ENCODE assay signal across 9 cellular contexts in genomic region chr3:172323894-172324590, GRCh38.
DNase-seq lines count a peak whose midpoint lies in the region; ATAC-seq, FAIRE-seq and TF ChIP-seq lines count a peak whose summit lies in the region.
"Had no signal": no experiment of that assay in that cellular context is flagged by ENCODE, and none has a peak within 500 bp of the region (broad histone marks: within the 10 kb centered on the region; RNA-seq: fewer than 3 reads in every experiment).

No MANE protein-coding gene starts in this region.

- peak overlapping the region; percentile 35 to 61 for H3K27ac Mint-ChIP-seq in natural killer cell

- H3K4me3 ChIP-seq in AG04449 (ENCODE audit: low read depth, low read length) (no peak overlapping the region), endothelial cell of umbilical vein (replicated peaks in 1 of 3; ENCODE audit: insufficient read depth in 1 of 3, low read depth in 1 of 3, low read length in 3 of 3) (no peak overlapping the region), Karpas-422 (ENCODE audit: low read length) (no peak overlapping the region)

- H3K9ac ChIP-seq in endothelial cell of umbilical vein (replicated peaks; ENCODE audit: extremely low read depth, insufficient read depth, low read length): no peak overlapping the region
- no peak overlapping the region for H3K9ac ChIP-seq in Karpas-422 (ENCODE audit: low read length)

- intact Hi-C loops in endothelial cell of umbilical vein (cut with micrococcal nuclease): no loop called here
- intact Hi-C loops in natural killer cell (cut with micrococcal nuclease): no loop called here

- no peaks in the 10 kb centered on the region for H3K27me3 Mint-ChIP-seq in natural killer cell (ENCODE audit: low read depth in 2 of 2)

- dilution Hi-C loops in endothelial cell of umbilical vein (cut with MboI; ENCODE audit: extremely low pct_ligation_motif_present, low sequenced_read_pairs): no loop called here

- peaks cover 18 to 30% of the 10 kb centered on the region in 2 donors for H3K4me1 Mint-ChIP-seq in natural killer cell

- H3K4me1 ChIP-seq in endothelial cell of umbilical vein (ENCODE audit: control insufficient read depth, extremely low read depth, insufficient read depth, low read length): peaks cover 2% of the 10 kb centered on the region
- H3K4me1 ChIP-seq in Karpas-422 (ENCODE audit: low read length): no peaks in the 10 kb centered on the region
- H3K4me1 ChIP-seq: Caco-2 had no signal

- no peaks in the 10 kb centered on the region for H3K9me3 Mint-ChIP-seq in natural killer cell

- no peaks in the 10 kb centered on the region for H3K9me2 ChIP-seq in Karpas-422 (replicated peaks; ENCODE audit: insufficient read depth, low read length)

- peaks cover 18% of the 10 kb centered on the region for H3K36me3 Mint-ChIP-seq in natural killer cell

- TF ChIP-seq POLR2A in endothelial cell of umbilical vein (IDR thresholded peaks at IDR 0.05; ENCODE audit: low read depth, low read length): no peak

- no peak overlapping the region for H3K27ac ChIP-seq in endothelial cell of umbilical vein (ENCODE audit: insufficient read depth, low read depth, low read length)
- no peak overlapping the region for H3K27ac ChIP-seq in Karpas-422 (ENCODE audit: low read length)

- H3K36me3 ChIP-seq in endothelial cell of umbilical vein (ENCODE audit: control insufficient read depth in 2 of 2, extremely low read depth in 1 of 2, insufficient read depth in 2 of 2, low read length in 2 of 2) (peaks cover 36 to 37% of the 10 kb centered on the region in 2 experiments), Karpas-422 (ENCODE audit: insufficient read depth, low read length) (no peaks in the 10 kb centered on the region)

- POLR2A ChIA-PET in AG04449 (lab: Yijun Ruan, JAX) (interaction anchor here (1.0 kb wide), 1 partner anchor 242 kb away, joined by 3 read pairs; no protein-coding TSS in a partner anchor), endothelial cell of umbilical vein (lab: Charles Lee) (no interaction called here)

- no peak for TF ChIP-seq CTCF in AG04449 (IDR thresholded peaks at IDR 0.05; ENCODE audit: insufficient read depth, low read length, missing control alignments)
- TF ChIP-seq CTCF in endothelial cell of umbilical vein (IDR thresholded peaks at IDR 0.05; ENCODE audit: extremely low read depth in 1 of 2, insufficient read depth in 1 of 2, low read depth in 1 of 2, low read length in 2 of 2): no peak
- no peak for TF ChIP-seq CTCF in natural killer cell (IDR thresholded peaks at IDR 0.05)

- CTCF ChIA-PET in AG04449 (lab: Yijun Ruan, JAX) (interaction anchor here (1.5 to 8.0 kb wide), 3 partner anchors 9 to 18 kb away, joined by 8 to 99 read pairs (median 10); no protein-coding TSS in a partner anchor), endothelial cell of umbilical vein (lab: Charles Lee) (interaction anchor here (0.8 to 8.0 kb wide), 3 partner anchors 9 to 272 kb away, joined by 3 to 68 read pairs (median 3); no protein-coding TSS in a partner anchor)

- H3K27me3 ChIP-seq in endothelial cell of umbilical vein (ENCODE audit: control insufficient read depth in 2 of 2, insufficient read depth in 2 of 2, low read length in 2 of 2) (no peaks in the 10 kb centered on the region), Karpas-422 (ENCODE audit: low read length) (no peaks in the 10 kb centered on the region)

- H3K9me3 ChIP-seq in endothelial cell of umbilical vein (replicated peaks; ENCODE audit: control insufficient read depth, insufficient read depth, low read length) (no peaks in the 10 kb centered on the region), Karpas-422 (ENCODE audit: low read length) (no peaks in the 10 kb centered on the region)
- H3K9me3 ChIP-seq: Caco-2 had no signal

- H3K9me1 ChIP-seq in endothelial cell of umbilical vein (replicated peaks; ENCODE audit: control insufficient read depth, extremely low read depth, insufficient read depth, low read length): no peaks in the 10 kb centered on the region

- H3K4me3 Mint-ChIP-seq in natural killer cell: no peak overlapping the region

- no TSS peak for BruUV-seq in endothelial cell of umbilical vein (replicated peaks; lab: Mats Ljungman, UMichigan)

- H2AFZ ChIP-seq in endothelial cell of umbilical vein (ENCODE audit: low read depth, low read length) (no peak overlapping the region), Karpas-422 (ENCODE audit: low read length) (no peak overlapping the region)

- H3K79me2 ChIP-seq in endothelial cell of umbilical vein (ENCODE audit: control insufficient read depth, insufficient read depth, low read length) (peaks cover 4% of the 10 kb centered on the region), Karpas-422 (ENCODE audit: low read length) (no peaks in the 10 kb centered on the region)

- DNase-seq in AG04449 (ENCODE audit: low read depth, low spot score): peak; percentile 44
- DNase-seq in endothelial cell of umbilical vein (ENCODE audit: low read depth, low spot score): no peak
- DNase-seq in natural killer cell: no peak
- DNase-seq in NCI-H187 (lab: John Stamatoyannopoulos, UW): no peak
- DNase-seq in Karpas-422: no peak
- DNase-seq in amygdala (lab: John Stamatoyannopoulos, UW): no peak
- no peak for DNase-seq in germinal center (ENCODE audit: low spot score)

- no peak overlapping the region for H3K4me2 ChIP-seq in endothelial cell of umbilical vein (ENCODE audit: insufficient read depth, low read length)
- H3K4me2 ChIP-seq in Karpas-422 (ENCODE audit: low read depth, low read length, poor library complexity, severe bottlenecking): no peak overlapping the region

- FAIRE-seq in endothelial cell of umbilical vein (lab: Jason Lieb, UNC): no peak

- ATAC-seq in HG02610 (IDR thresholded peaks at IDR 0.05; ENCODE audit: unreplicated experiment): peak; percentile 64
- ATAC-seq in natural killer cell: no peak

- no peaks in the 10 kb centered on the region for H4K20me1 ChIP-seq in endothelial cell of umbilical vein (replicated peaks; ENCODE audit: control insufficient read depth, extremely low read depth, insufficient read depth, low read length)
- H4K20me1 ChIP-seq in Karpas-422 (ENCODE audit: insufficient read depth, low read depth, low read length): no peaks in the 10 kb centered on the region

TF ChIP-seq in endothelial cell of umbilical vein, 7 proteins besides CTCF, POLR2A, EP300 and RAD21:
- TF ChIP-seq FOS (IDR thresholded peaks at IDR 0.05; ENCODE audit: borderline replicate concordance, insufficient read depth, low read length) (no peak), MYC (IDR thresholded peaks at IDR 0.05; ENCODE audit: low read depth, low read length) (no peak), JUN (IDR thresholded peaks at IDR 0.05; ENCODE audit: borderline replicate concordance, insufficient read depth, insufficient read length, low read depth) (no peak), MAX (IDR thresholded peaks at IDR 0.05; ENCODE audit: insufficient read depth, insufficient read length) (no peak), GATA2 (IDR thresholded peaks at IDR 0.05; ENCODE audit: insufficient read depth, insufficient read length, low read depth, low read length) (no peak), POLR2AphosphoS5 (IDR thresholded peaks at IDR 0.05; ENCODE audit: insufficient read depth, low read depth, low read length) (peak; percentile 13), EZH2 (IDR thresholded peaks at IDR 0.05; ENCODE audit: borderline replicate concordance, low read depth, low read length, severe bottlenecking) (no peak)
